In the genomic region with DNA sequence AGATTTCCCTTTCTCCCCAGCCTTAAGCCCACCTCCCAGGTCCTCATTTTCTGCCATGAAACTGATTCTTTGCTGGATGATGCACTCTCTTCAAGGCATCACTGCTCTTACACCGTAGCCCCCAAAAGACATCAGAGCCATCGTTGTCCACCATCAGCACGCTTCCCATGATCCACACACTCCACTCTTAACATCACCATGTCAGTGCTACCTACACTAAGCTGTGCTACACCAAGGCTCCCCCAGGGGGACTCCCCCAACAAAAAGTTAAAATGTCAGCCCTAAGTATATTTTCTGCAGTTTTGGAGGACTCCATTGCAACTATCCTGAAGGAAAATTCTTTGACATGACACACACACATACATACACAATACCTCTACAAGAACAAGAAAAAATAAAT, we compare ENCODE assay signal across 12 cellular contexts.
"Had no signal": no experiment of that assay in that cellular context is flagged by ENCODE, and none has a peak within 500 bp of the region (broad histone marks: within the 10 kb centered on the region; RNA-seq: fewer than 3 reads in every experiment).

No MANE protein-coding gene starts in this region.

- H3K4me3 ChIP-seq: tibial artery, vagina had no signal

- DNase-seq: activated effector memory CD4-positive, alpha-beta T cell treated with anti-CD3 and anti-CD28 coated beads, Interleukin-2, amount 50 U/mL, for 16 hours; cerebellar nuclear complex; effector memory CD8-positive, alpha-beta T cell; glutamatergic neuron; nephron progenitor cell; stimulated activated CD4-positive, alpha-beta T cell treated with anti-CD3 and anti-CD28 coated beads, Interleukin-4, amount 100 ng/mL, for 1 hour; stimulated activated CD8-positive, alpha-beta memory T cell treated with anti-CD3 and anti-CD28 coated beads, Interleukin-4, amount 100 ng/mL, for 48 hours; T-helper 9 cell; tibial artery had no signal

- H3K9me3 Mint-ChIP-seq: effector memory CD8-positive, alpha-beta T cell; nephron progenitor cell had no signal

- ATAC-seq: activated naive CD4-positive, alpha-beta T cell treated with anti-CD3 and anti-CD28 coated beads, Interleukin-2, amount 50 U/mL, for 72 hours; effector memory CD8-positive, alpha-beta T cell had no signal

- H3K27me3 ChIP-seq: tibial artery, vagina had no signal

- H3K27me3 Mint-ChIP-seq: dendritic cell treated with granulocyte-macrophage colony-stimulating factor and Interleukin-4, amounts not matched to agents 40 ng/mL and 50 ng/mL, for 4 days; effector memory CD8-positive, alpha-beta T cell had no signal

- H3K27ac ChIP-seq: tibial artery, vagina had no signal

- H3K4me3 Mint-ChIP-seq: dendritic cell treated with granulocyte-macrophage colony-stimulating factor and Interleukin-4, amounts not matched to agents 40 ng/mL and 50 ng/mL, for 4 days; effector memory CD8-positive, alpha-beta T cell; nephron progenitor cell had no signal

- H3K27ac Mint-ChIP-seq: activated naive CD4-positive, alpha-beta T cell treated with anti-CD3 and anti-CD28 coated beads, Interleukin-2, amount 50 U/mL, for 72 hours; dendritic cell treated with granulocyte-macrophage colony-stimulating factor and Interleukin-4, amounts not matched to agents 40 ng/mL and 50 ng/mL, for 4 days; effector memory CD8-positive, alpha-beta T cell; nephron progenitor cell had no signal

- H3K4me1 ChIP-seq: tibial artery, vagina had no signal

- H3K36me3 ChIP-seq: tibial artery, vagina had no signal
